Comparison of ENCODE assay signal across 10 cellular contexts in the genomic region with DNA sequence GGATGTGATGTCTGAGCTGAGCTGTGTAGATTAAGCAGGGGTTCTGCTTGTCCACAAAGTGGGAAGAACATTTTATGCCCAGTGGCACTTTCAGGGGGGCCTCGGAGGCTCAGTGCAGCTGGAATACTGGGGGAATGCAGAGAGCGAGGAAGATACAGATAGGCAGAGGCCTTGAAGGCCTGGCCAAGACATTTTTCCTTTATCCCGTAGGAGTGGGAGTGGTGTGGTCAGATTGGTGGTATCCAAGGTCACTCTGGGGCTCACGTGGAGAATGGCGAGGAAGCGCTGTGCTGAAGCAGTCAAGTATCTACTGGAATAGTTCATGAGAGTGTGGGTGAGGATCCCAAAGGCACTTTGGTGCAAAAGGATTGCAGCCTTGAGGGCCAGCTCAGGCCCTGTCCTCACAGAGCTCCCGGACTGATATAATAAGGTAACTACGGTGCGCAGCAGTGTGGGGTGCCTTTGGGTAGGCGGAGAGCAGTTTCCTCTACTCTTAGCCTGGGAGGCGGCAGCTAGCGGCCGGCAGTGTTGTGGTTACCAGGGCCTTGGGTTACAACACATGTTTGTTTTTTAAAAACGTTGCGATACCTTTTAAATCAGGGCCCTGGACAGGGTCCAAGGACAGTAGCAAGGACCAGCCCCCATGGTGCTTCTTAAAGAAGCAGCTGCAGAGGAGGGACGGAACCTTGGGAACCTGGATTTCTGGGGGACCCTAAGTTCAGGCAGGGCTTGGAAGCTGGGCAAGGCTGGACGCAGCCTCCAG. TPM values are rescaled to one million over a fixed set of nuclear protein-coding genes. Genes with fewer than 3 reads are reported as not detected.
DNase-seq lines count a peak whose midpoint lies in the region; ATAC-seq, FAIRE-seq and TF ChIP-seq lines count a peak whose summit lies in the region.
"Had no signal": no experiment of that assay in that cellular context is flagged by ENCODE, and none has a peak within 500 bp of the region (broad histone marks: within the 10 kb centered on the region; RNA-seq: fewer than 3 reads in every experiment).

No MANE protein-coding gene starts in this region.

- no peak for TF ChIP-seq EP300 in GM12878 (IDR thresholded peaks at IDR 0.05; ENCODE audit: borderline replicate concordance in 1 of 2, control insufficient read depth in 1 of 2, low read depth in 2 of 2, low read length in 2 of 2)

- no peak overlapping the region for H3K14ac ChIP-seq in H9 (ENCODE audit: insufficient read depth, low read length)

- H3K18ac ChIP-seq in H9 (ENCODE audit: insufficient read length, low read depth, low read length): no peak overlapping the region

- no peak overlapping the region for H2BK5ac ChIP-seq in H9 (ENCODE audit: insufficient read length, low read length)

- no peaks in the 10 kb centered on the region; the same call in none of the 2 replicates for H3K79me2 ChIP-seq in GM12878 (ENCODE audit: control insufficient read depth, insufficient read depth, low read length)
- H3K79me2 ChIP-seq in H9 (ENCODE audit: insufficient read depth, low read length): no peaks in the 10 kb centered on the region

- FAIRE-seq in GM12878 (lab: Jason Lieb, UNC) (no peak), small intestine (lab: Jason Lieb, UNC) (no peak)
- FAIRE-seq: islet of Langerhans had no signal

- peaks cover 45% of the 10 kb centered on the region for H3K4me1 ChIP-seq in GM12878 (ENCODE audit: control insufficient read depth, insufficient read depth, low read length)
- no peaks in the 10 kb centered on the region for H3K4me1 ChIP-seq in small intestine (ENCODE audit: control insufficient read depth in 2 of 2, insufficient read depth in 1 of 2, low read depth in 1 of 2, low read length in 1 of 2)
- H3K4me1 ChIP-seq in H9 (ENCODE audit: insufficient read depth, low read length): no peaks in the 10 kb centered on the region; the same call in 1 of the 2 replicates

- H3K9me3 Mint-ChIP-seq in naive B cell (peaks cover 0 to 3% (median 0%) of the 10 kb centered on the region in 7 donors), H9 (no peaks in the 10 kb centered on the region)

- no peak overlapping the region for H2BK20ac ChIP-seq in H9 (ENCODE audit: low read depth, low read length, poor library complexity, severe bottlenecking)

- no peak overlapping the region for H4K8ac ChIP-seq in H9 (replicated peaks; ENCODE audit: insufficient read length, low read depth, low read length)

- H3K36me3 Mint-ChIP-seq in naive B cell (no peaks in the 10 kb centered on the region), H9 (ENCODE audit: insufficient read depth in 1 of 3, low read depth in 3 of 3) (no peaks in the 10 kb centered on the region)

- intact Hi-C loops in GM12878 (cut with micrococcal nuclease; ENCODE audit: unreplicated experiment): loop anchor here (1.0 kb wide), 1 partner anchor 10 kb away; a partner anchor contains a TSS

- H3T11ph ChIP-seq in H9 (ENCODE audit: low read length): no peak overlapping the region

- no peaks in the 10 kb centered on the region for H3K79me1 ChIP-seq in H9 (ENCODE audit: insufficient read depth, low read depth, low read length, poor library complexity, severe bottlenecking)

- H3K4me3 Mint-ChIP-seq in naive B cell (peak overlapping the region; percentile 2 to 89 (median 86)), H9 (no peak overlapping the region)

- DNase-seq in GM06990 (ENCODE audit: extremely low read depth, insufficient read length): peak; percentile 67
- DNase-seq in GM12878 (ENCODE audit: low read depth, low spot score): no peak
- DNase-seq in naive B cell: no peak
- DNase-seq in small intestine: no peak
- DNase-seq in NCI-H1930 (lab: John Stamatoyannopoulos, UW): no peak
- no peak for DNase-seq in H9

- no peaks in the 10 kb centered on the region for H4K20me1 ChIP-seq in GM12878 (ENCODE audit: control insufficient read depth, insufficient read depth)
- H4K20me1 ChIP-seq in H9 (ENCODE audit: control insufficient read depth, insufficient read depth, insufficient read length): no peaks in the 10 kb centered on the region

- peak; percentile 61 for ATAC-seq in GM19468 (IDR thresholded peaks at IDR 0.05; ENCODE audit: extremely low read depth, unreplicated experiment)
- ATAC-seq in HG03558 (IDR thresholded peaks at IDR 0.05; ENCODE audit: extremely low read depth, unreplicated experiment): peak; percentile 48
- ATAC-seq in GM12878: peak; percentile 85
- ATAC-seq in naive B cell (ENCODE audit: low read depth in 2 of 2): peak; percentile 56 to 61

- no peaks in the 10 kb centered on the region for H3K27me3 ChIP-seq in GM06990 (replicated peaks; ENCODE audit: control insufficient read depth, insufficient read depth, low read length)
- H3K27me3 ChIP-seq in GM12878 (replicated peaks in 1 of 2; ENCODE audit: control insufficient read depth in 2 of 2, insufficient read depth in 2 of 2, low read length in 1 of 2): no peaks in the 10 kb centered on the region
- H3K27me3 ChIP-seq in small intestine (ENCODE audit: control insufficient read depth in 2 of 2, insufficient read depth in 2 of 2, low read length in 2 of 2): no peaks in the 10 kb centered on the region
- H3K27me3 ChIP-seq in H9 (ENCODE audit: insufficient read depth, low read length): no peaks in the 10 kb centered on the region

- H3K27me3 Mint-ChIP-seq in naive B cell: no peaks in the 10 kb centered on the region
- peaks cover 5% of the 10 kb centered on the region; the same call in 1 of the 2 replicates for H3K27me3 Mint-ChIP-seq in H9 (ENCODE audit: low read depth)

- H2BK120ac ChIP-seq in H9 (ENCODE audit: low read depth, low read length, poor library complexity, severe bottlenecking): no peak overlapping the region

- no peak overlapping the region for H2AK5ac ChIP-seq in H9 (ENCODE audit: insufficient read length, low read length)

- no peak overlapping the region for H2BK12ac ChIP-seq in H9 (ENCODE audit: insufficient read length, low read depth, low read length)

- H3K36me3 ChIP-seq in GM06990 (ENCODE audit: control insufficient read depth, insufficient read depth, low read length) (no peaks in the 10 kb centered on the region), GM12878 (ENCODE audit: control insufficient read depth in 2 of 2, insufficient read depth in 2 of 2, low read length in 1 of 2) (no peaks in the 10 kb centered on the region), small intestine (ENCODE audit: control insufficient read depth in 2 of 2, insufficient read depth in 2 of 2, low read length in 2 of 2) (no peaks in the 10 kb centered on the region)

- H4K5ac ChIP-seq in H9 (ENCODE audit: insufficient read length, low read depth, low read length): no peak overlapping the region

- peak overlapping the region; percentile 90 to 98 (median 96) for H3K27ac Mint-ChIP-seq in naive B cell
- no peak overlapping the region for H3K27ac Mint-ChIP-seq in H9

- in situ Hi-C loops in GM12878 (cut with MboI): no loop called here

- H3K23me2 ChIP-seq in H9 (ENCODE audit: insufficient read length, low read depth, low read length, poor library complexity, severe bottlenecking): no peaks in the 10 kb centered on the region

- TF ChIP-seq CTCF in GM06990 (IDR thresholded peaks at IDR 0.05; ENCODE audit: insufficient read depth, low read length, poor library complexity, severe bottlenecking): peak; percentile 1
- TF ChIP-seq CTCF in GM12878 (IDR thresholded peaks at IDR 0.05 in 2 of 3, conservative IDR thresholded peaks at IDR 0.05 in 1 of 3; ENCODE audit: control insufficient read depth in 2 of 3, extremely low read depth in 1 of 3, insufficient read depth in 1 of 3, low read depth in 3 of 3, low read length in 3 of 3): no peak
- TF ChIP-seq CTCF in H9 (conservative IDR thresholded peaks at IDR 0.05): no peak

- peak; percentile 58 for TF ChIP-seq POLR2A in GM12878 (IDR thresholded peaks at IDR 0.05; ENCODE audit: low read depth, low read length)

- H4K91ac ChIP-seq in H9 (ENCODE audit: insufficient read length, low read depth, low read length): no peak overlapping the region

- H3K27ac ChIP-seq in GM12878 (ENCODE audit: control insufficient read depth, insufficient read depth) (peak overlapping the region; percentile 59), small intestine (ENCODE audit: low read depth in 1 of 2, low read length in 1 of 2) (peak overlapping the region in 1 of 2 donors; percentile 83), H9 (ENCODE audit: insufficient read length, low read depth, low read length) (no peak overlapping the region)
- H3K27ac ChIP-seq: PC-9 had no signal

- H2AFZ ChIP-seq in GM12878 (ENCODE audit: control insufficient read depth, low read depth, low read length): peak overlapping the region; percentile 63
- H2AFZ ChIP-seq in H9 (ENCODE audit: low read length): no peak overlapping the region
- H2AFZ ChIP-seq: PC-9 had no signal

- H3K4me1 Mint-ChIP-seq in naive B cell (peaks cover 61 to 98% (median 84%) of the 10 kb centered on the region in 3 donors), H9 (peaks cover 8 to 18% of the 10 kb centered on the region in 2 experiments)

- H3K4ac ChIP-seq in H9 (ENCODE audit: low read depth, low read length): no peak overlapping the region

- RAD21 ChIA-PET in GM12878 (lab: Charles Lee; ENCODE audit: unreplicated experiment): interaction anchor here (0.7 to 3.6 kb wide), 17 partner anchors 11 to 677 kb away, joined by 3 to 42 read pairs (median 5); a partner anchor contains a TSS

- no peak overlapping the region for H3K56ac ChIP-seq in H9 (ENCODE audit: insufficient read length, low read depth, low read length)

- H2BK15ac ChIP-seq in H9 (ENCODE audit: low read depth, low read length): no peak overlapping the region

- no peak overlapping the region for H3K4me3 ChIP-seq in GM06990 (replicated peaks; ENCODE audit: low read depth, low read length)
- peak overlapping the region; percentile 13; the same call in 1 of the 2 replicates for H3K4me3 ChIP-seq in GM12878
- H3K4me3 ChIP-seq in small intestine (ENCODE audit: low read depth in 1 of 2, low read length in 2 of 2): no peak overlapping the region
- H3K4me3 ChIP-seq: PC-9 had no signal

- POLR2A ChIA-PET in GM12878 (lab: Charles Lee): interaction anchor here (1.0 to 10.2 kb wide), 7 partner anchors 16 to 153 kb away, joined by 3 to 290 read pairs (median 3); a partner anchor contains a TSS

- H3K9me3 ChIP-seq in GM12878 (replicated peaks; ENCODE audit: control insufficient read depth, insufficient read depth, low read length) (no peaks in the 10 kb centered on the region; the same call in 2 of the 3 replicates), small intestine (ENCODE audit: control insufficient read depth, low read depth) (no peaks in the 10 kb centered on the region), H9 (ENCODE audit: control insufficient read depth, low read depth, low read length) (no peaks in the 10 kb centered on the region)

- H3K9ac ChIP-seq in GM12878 (ENCODE audit: control insufficient read depth, insufficient read depth, low read length) (peak overlapping the region; percentile 36), H9 (ENCODE audit: extremely low read depth, insufficient read length, low read length) (no peak overlapping the region)

- H3K4me2 ChIP-seq in GM12878 (ENCODE audit: control insufficient read depth, insufficient read depth) (peak overlapping the region; percentile 87), H9 (ENCODE audit: insufficient read depth, insufficient read length, low read length) (no peak overlapping the region)
- H3K4me2 ChIP-seq: PC-9 had no signal

- 19% methylated on average over 17 of the region's 17 CpGs for WGBS in GM12878 (ENCODE audit: insufficient coverage, insufficient replicate concordance, low lambda C conversion rate, missing lambda C conversion rate)
- WGBS in small intestine, 3 donors: 36 to 49% (median 48%) methylated on average over 17 of the region's 17 CpGs
- no CpG with 5 or more reads among the region's 17 CpGs for WGBS in H9 (ENCODE audit: extremely low coverage, insufficient read length, low lambda C conversion rate)

- no peak overlapping the region for H3K23ac ChIP-seq in H9 (ENCODE audit: insufficient read length, low read depth, low read length)

- SMC1A ChIA-PET in GM12878 (lab: Charles Lee; ENCODE audit: uncharacterized antibody, unreplicated experiment): interaction anchor here (0.9 to 11.1 kb wide), 13 partner anchors 15 to 119 kb away, joined by 3 to 325 read pairs (median 5); a partner anchor contains a TSS

- no TSS peak for BruUV-seq in GM12878 (replicated peaks; lab: Mats Ljungman, UMichigan)

- TF ChIP-seq RAD21 in GM12878 (IDR thresholded peaks at IDR 0.05; ENCODE audit: insufficient read depth, low read depth, low read length): 0 out of 2 replicates have a peak, but pooled peaks have one; percentile 13

- CTCF ChIA-PET in GM12878 (lab: Yijun Ruan, JAX): interaction anchor here (0.7 to 9.9 kb wide), 14 partner anchors 9 to 164 kb away, joined by 3 to 293 read pairs (median 4); a partner anchor contains a TSS

RNA-seq across cellular contexts. Expression of a gene that starts 10.8 kb away (rescaled TPM):
- total RNA-seq in GM12878 (2013; cell fraction: nucleolus; rRNA removed): 69.3 and 77.6 TPM in 2 replicates
- total RNA-seq in GM12878 (2014; rRNA removed) (91.1 and 104 TPM in 2 replicates), GM12878 (2014; rRNA removed; fragmentation: Illumina TruSeq; extraction: Trizol) (78.8 and 80.3 TPM in 2 replicates), GM12878 (2021) (77.3 and 80.8 TPM in 2 replicates), H9 (2021) (5.3 and 6.0 TPM in 2 replicates)
- 37.5 TPM for polyA plus RNA-seq in GM12878 (2011; ENCODE audit: low read depth)
- polyA plus RNA-seq in GM12878 (2011; rRNA removed) (36.7 and 42.3 TPM in 2 replicates), GM12878 (2014; fragmentation: Illumina TruSeq; extraction: Trizol) (104 and 106 TPM in 2 replicates), GM12878 (2014; fragmentation: Nextera tagmentation; extraction: Ambion mirVana) (10 to 100 TPM; 13.5 to 21.4 TPM), GM12878 (2014; rRNA removed) (89.6 and 102 TPM in 2 replicates), GM12878 (2016; fragmentation: Nextera tagmentation; extraction: Ambion mirVana) (10 to 100 TPM; 55.7 to 59.8 TPM), naive B cell (ENCODE audit: low read depth in 6 of 6) (100 to 1,000 TPM in 3 of 6 donors, 10 to 100 TPM in 3; 76.4 to 143 (median 98.1) TPM), small intestine (10 to 100 TPM in 2 of 3 donors, 1 to 10 TPM in 1; 5.6 to 33.5 (median 22.4) TPM)
- 56.7 and 66.0 TPM in 2 replicates for polyA plus RNA-seq in GM12878 (2011; cell fraction: cytosol; rRNA removed)
- 16.1 and 18.3 TPM in 2 replicates for polyA plus RNA-seq in GM12878 (2011; cell fraction: nucleus; rRNA removed)
- polyA plus RNA-seq in GM12878 (2012): 46.8 and 47.5 TPM in 2 replicates
- polyA minus RNA-seq in GM12878 (2011; rRNA and poly(A)+ RNA removed): 32.8 and 41.3 TPM in 2 replicates
- polyA minus RNA-seq in GM12878 (2011; cell fraction: cytosol; rRNA and poly(A)+ RNA removed): 11.4 and 17.0 TPM in 2 replicates
- polyA minus RNA-seq in GM12878 (2011; cell fraction: nucleus; rRNA and poly(A)+ RNA removed): 11.6 and 16.5 TPM in 2 replicates

RNA-seq across cellular contexts. Expression of a gene that starts 18.3 kb away (rescaled TPM):
- total RNA-seq in GM12878 (2013; cell fraction: nucleolus; rRNA removed): 150 and 162 TPM in 2 replicates
- 102 and 109 TPM in 2 replicates for total RNA-seq in GM12878 (2014; rRNA removed)
- 75.7 TPM in 2 replicates for total RNA-seq in GM12878 (2014; rRNA removed; fragmentation: Illumina TruSeq; extraction: Trizol)
- 95.1 and 95.6 TPM in 2 replicates for total RNA-seq in GM12878 (2021)
- 46.2 TPM for polyA plus RNA-seq in GM12878 (2011; ENCODE audit: low read depth)
- polyA plus RNA-seq in GM12878 (2011; rRNA removed): 85.4 and 106 TPM in 2 replicates
- polyA plus RNA-seq in GM12878 (2011; cell fraction: cytosol; rRNA removed): 81.7 and 107 TPM in 2 replicates
- polyA plus RNA-seq in GM12878 (2011; cell fraction: nucleus; rRNA removed): 27.6 and 30.7 TPM in 2 replicates
- polyA plus RNA-seq in GM12878 (2012): 61.7 and 69.7 TPM in 2 replicates
- 74.4 and 83.9 TPM in 2 replicates for polyA plus RNA-seq in GM12878 (2014; fragmentation: Illumina TruSeq; extraction: Trizol)
- 10 to 100 TPM; 33.6 to 44.4 TPM for polyA plus RNA-seq in GM12878 (2014; fragmentation: Nextera tagmentation; extraction: Ambion mirVana)
- polyA plus RNA-seq in GM12878 (2014; rRNA removed): 62.0 and 63.9 TPM in 2 replicates
- 10 to 100 TPM; 44.0 to 44.4 TPM for polyA plus RNA-seq in GM12878 (2016; fragmentation: Nextera tagmentation; extraction: Ambion mirVana)
- polyA minus RNA-seq in GM12878 (2011; rRNA and poly(A)+ RNA removed): 109 and 137 TPM in 2 replicates
- 43.7 and 54.0 TPM in 2 replicates for polyA minus RNA-seq in GM12878 (2011; cell fraction: cytosol; rRNA and poly(A)+ RNA removed)
- 14.7 and 19.8 TPM in 2 replicates for polyA minus RNA-seq in GM12878 (2011; cell fraction: nucleus; rRNA and poly(A)+ RNA removed)
- polyA plus RNA-seq in naive B cell (ENCODE audit: low read depth in 6 of 6): 10 to 100 TPM; 37.6 to 74.5 (median 53.4) TPM
- polyA plus RNA-seq in small intestine: 10 to 100 TPM in 1 of 3 donors, 1 to 10 TPM in 2; 4.0 to 18.1 (median 6.2) TPM
- total RNA-seq in H9 (2021): 25.9 and 27.8 TPM in 2 replicates

Comparison
In these comparisons a context has a peak if more than half of its experiments do, and no peak if none do; other contexts are left out.
1. H3K27ac Mint-ChIP-seq: peak in naive B cell (6 of 6); none in H9 (0 of 3).
2. H3K4me3 Mint-ChIP-seq: peak in naive B cell (8 of 8); none in H9 (0 of 2).
3. Peak in every context shown above with its lines, with median percentiles within 50 percentile points of each other: ATAC-seq.